Comparison of ENCODE assay signal across 13 cellular contexts in the genomic region with DNA sequence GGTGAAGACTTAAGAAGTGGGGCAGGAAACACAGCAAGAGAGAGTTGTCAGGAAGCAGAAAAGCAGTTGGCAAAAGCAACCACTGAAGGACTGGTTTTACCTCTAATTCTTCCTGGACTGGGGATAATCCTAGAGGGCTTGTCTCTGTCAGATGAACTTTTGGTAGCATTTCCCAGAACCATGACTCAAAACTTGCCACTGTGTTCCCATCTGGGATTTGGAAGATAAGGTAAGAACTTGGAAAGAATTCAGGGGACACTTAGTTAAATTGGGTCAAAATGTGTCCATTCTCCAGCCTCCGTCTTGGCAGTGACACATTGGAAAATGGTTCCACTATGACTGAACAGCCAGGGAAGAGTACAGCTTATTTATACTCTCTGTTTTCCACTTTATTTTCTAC. TPM values are rescaled to one million over a fixed set of nuclear protein-coding genes. Genes with fewer than 3 reads are reported as not detected.
"Had no signal": no experiment of that assay in that cellular context is flagged by ENCODE, and none has a peak within 500 bp of the region (broad histone marks: within the 10 kb centered on the region; RNA-seq: fewer than 3 reads in every experiment).

No MANE protein-coding gene starts in this region.

- DNase-seq: activated CD4-positive, alpha-beta T cell treated with anti-CD3 and anti-CD28 coated beads, Interleukin-2, amount 50 U/mL, for 4 hours; activated CD4-positive, CD25-positive, alpha-beta regulatory T cell; activated CD8-positive, alpha-beta memory T cell treated with anti-CD3 and anti-CD28 coated beads, Interleukin-2, amount 50 U/mL, for 4 hours; activated naive CD4-positive, alpha-beta T cell treated with anti-CD3 and anti-CD28 coated beads for 36 hours; dorsolateral prefrontal cortex; foreskin melanocyte; kidney glomerular epithelial cell; naive B cell; posterior cingulate gyrus; T-helper 2 cell had no signal

- H3K27ac ChIP-seq: breast epithelium, dorsolateral prefrontal cortex had no signal

- H3K4me1 ChIP-seq: breast epithelium had no signal

- H3K4me3 ChIP-seq: breast epithelium, dorsolateral prefrontal cortex, lung, smooth muscle cell had no signal

- H3K27me3 ChIP-seq: breast epithelium, dorsolateral prefrontal cortex had no signal

- H3K36me3 ChIP-seq: breast epithelium had no signal

- H3K9me3 ChIP-seq: breast epithelium had no signal

RNA-seq across cellular contexts. Expression of gene CD38, which starts 55.7 kb away (rescaled TPM):
- total RNA-seq: smooth muscle cell had no signal
- polyA plus RNA-seq: smooth muscle cell had no signal
